ENCODE assay signal across 1 cellular context in the genomic region with DNA sequence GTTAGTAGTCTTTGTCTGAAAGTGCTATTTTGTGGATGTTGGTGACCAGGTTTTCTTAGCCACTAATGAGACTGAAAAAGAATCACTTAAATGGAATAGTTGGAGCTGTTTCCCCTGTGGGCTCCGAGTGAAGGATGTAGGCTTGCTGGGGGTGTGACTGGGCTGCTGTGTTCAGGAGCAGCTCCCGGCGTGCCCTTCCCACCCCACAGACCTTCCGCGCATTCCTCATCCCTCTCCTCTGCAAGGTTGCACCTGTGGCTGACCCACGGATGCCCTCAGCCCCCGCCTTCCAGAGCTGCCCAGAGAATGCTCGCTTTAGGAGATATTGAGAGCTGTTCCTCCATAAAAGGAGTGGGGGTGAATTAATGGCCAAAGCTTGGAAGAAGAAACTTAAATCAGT.
TF ChIP-seq lines count a peak whose summit lies in the region.

No MANE protein-coding gene starts in this region.

TF ChIP-seq in HepG2, 621 proteins besides CTCF, POLR2A, EP300 and RAD21 (continued from another document):
- TF ChIP-seq ZBTB49 (CRISPR knock-in tag; IDR thresholded peaks at IDR 0.05; ENCODE audit: borderline replicate concordance) (no peak), NR3C1 (CRISPR knock-in tag; IDR thresholded peaks at IDR 0.05) (no peak), CBX5 (CRISPR knock-in tag; IDR thresholded peaks at IDR 0.05; ENCODE audit: borderline replicate concordance) (no peak), ZBTB26 (CRISPR knock-in tag; IDR thresholded peaks at IDR 0.05; ENCODE audit: borderline replicate concordance) (no peak), SIX4 (CRISPR knock-in tag; IDR thresholded peaks at IDR 0.05) (no peak), NR1H2 (CRISPR knock-in tag; IDR thresholded peaks at IDR 0.05; ENCODE audit: borderline replicate concordance, low read depth) (no peak), ZNF589 (CRISPR knock-in tag; conservative IDR thresholded peaks at IDR 0.05) (no peak), SPEN (CRISPR knock-in tag; IDR thresholded peaks at IDR 0.05; ENCODE audit: low read depth) (no peak), ZNF431 (CRISPR knock-in tag; IDR thresholded peaks at IDR 0.05; ENCODE audit: borderline replicate concordance, low read depth) (no peak)
- TF ChIP-seq, protein P1, sequence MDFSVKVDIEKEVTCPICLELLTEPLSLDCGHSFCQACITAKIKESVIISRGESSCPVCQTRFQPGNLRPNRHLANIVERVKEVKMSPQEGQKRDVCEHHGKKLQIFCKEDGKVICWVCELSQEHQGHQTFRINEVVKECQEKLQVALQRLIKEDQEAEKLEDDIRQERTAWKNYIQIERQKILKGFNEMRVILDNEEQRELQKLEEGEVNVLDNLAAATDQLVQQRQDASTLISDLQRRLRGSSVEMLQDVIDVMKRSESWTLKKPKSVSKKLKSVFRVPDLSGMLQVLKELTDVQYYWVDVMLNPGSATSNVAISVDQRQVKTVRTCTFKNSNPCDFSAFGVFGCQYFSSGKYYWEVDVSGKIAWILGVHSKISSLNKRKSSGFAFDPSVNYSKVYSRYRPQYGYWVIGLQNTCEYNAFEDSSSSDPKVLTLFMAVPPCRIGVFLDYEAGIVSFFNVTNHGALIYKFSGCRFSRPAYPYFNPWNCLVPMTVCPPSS (IDR thresholded peaks at IDR 0.05), result no peak
- TF ChIP-seq, protein P2, sequence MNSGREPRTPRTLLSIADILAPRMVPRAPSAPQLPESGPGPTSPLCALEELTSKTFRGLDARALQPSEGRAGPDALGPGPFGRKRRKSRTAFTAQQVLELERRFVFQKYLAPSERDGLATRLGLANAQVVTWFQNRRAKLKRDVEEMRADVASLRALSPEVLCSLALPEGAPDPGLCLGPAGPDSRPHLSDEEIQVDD (CRISPR knock-in tag; IDR thresholded peaks at IDR 0.05; ENCODE audit: borderline replicate concordance), result no peak
